20 cellular contexts compared by ENCODE assay signal in genomic region chr10:130194194-130194990, GRCh38. TPM values are rescaled to one million over a fixed set of nuclear protein-coding genes. Genes with fewer than 3 reads are reported as not detected.
DNase-seq lines count a peak whose midpoint lies in the region; ATAC-seq and TF ChIP-seq lines count a peak whose summit lies in the region.
"Had no signal": no experiment of that assay in that cellular context is flagged by ENCODE, and none has a peak within 500 bp of the region (broad histone marks: within the 10 kb centered on the region; RNA-seq: fewer than 3 reads in every experiment).

No MANE protein-coding gene starts in this region.

- no peaks in the 10 kb centered on the region for H4K20me1 ChIP-seq in IMR-90 (ENCODE audit: insufficient read depth, low read length)
- no peaks in the 10 kb centered on the region for H4K20me1 ChIP-seq in osteoblast (ENCODE audit: insufficient read depth, low read length)

- no peaks in the 10 kb centered on the region for H3K9me3 Mint-ChIP-seq in Calu3 (ENCODE audit: low read depth, unreplicated experiment)
- H3K9me3 Mint-ChIP-seq: CD4-positive, alpha-beta T cell had no signal

- H2AK9ac ChIP-seq in IMR-90 (replicated peaks; ENCODE audit: low read depth, low read length, poor library complexity) = peak overlapping the region; percentile 82

- WGBS in IMR-90 (ENCODE audit: extremely low coverage in 2 of 2, insufficient read length in 1 of 2), 2 experiments = 52% methylated on average over 12 of the region's 21 CpGs; no CpG with 5 or more reads in 1 of the 2 experiments

- H4K91ac ChIP-seq in IMR-90 (ENCODE audit: insufficient read depth, low read depth, low read length) = no peak overlapping the region

- H3K4ac ChIP-seq in IMR-90 (ENCODE audit: low read depth, low read length) = no peak overlapping the region

- H3K56ac ChIP-seq in IMR-90 (ENCODE audit: extremely low read depth, insufficient read depth, low read length) = no peak overlapping the region

- H3K4me3 Mint-ChIP-seq in Calu3 (ENCODE audit: low read depth, unreplicated experiment) = no peak overlapping the region

- no peak overlapping the region for H3K23ac ChIP-seq in IMR-90 (ENCODE audit: low read depth, low read length)

- no peak overlapping the region for H2BK5ac ChIP-seq in IMR-90 (ENCODE audit: low read depth, low read length, poor library complexity, severe bottlenecking)

- H3K27ac Mint-ChIP-seq in Calu3 (ENCODE audit: unreplicated experiment) = peak overlapping the region; percentile 33
- H3K27ac Mint-ChIP-seq: CD4-positive, alpha-beta T cell had no signal

- no peak overlapping the region for H3K14ac ChIP-seq in IMR-90 (replicated peaks; ENCODE audit: low read depth, low read length)

- H3K36me3 Mint-ChIP-seq in Calu3 (ENCODE audit: insufficient read depth, unreplicated experiment) = peaks cover 23% of the 10 kb centered on the region

- H3K27me3 Mint-ChIP-seq in Calu3 (ENCODE audit: unreplicated experiment) = no peaks in the 10 kb centered on the region

- H3K27me3 ChIP-seq in IMR-90 (ENCODE audit: control insufficient read depth, insufficient read depth, low read length) = no peaks in the 10 kb centered on the region
- no peaks in the 10 kb centered on the region for H3K27me3 ChIP-seq in osteoblast (ENCODE audit: insufficient read depth, low read length)

- BruUV-seq in Calu3 (replicated peaks; lab: Mats Ljungman, UMichigan) (no TSS peak), IMR-90 (replicated peaks; lab: Mats Ljungman, UMichigan) (no TSS peak)

- no peak overlapping the region for H2BK20ac ChIP-seq in IMR-90 (ENCODE audit: low read depth, low read length)

- CTCF ChIA-PET in Calu3 (lab: Charles Lee) = no interaction called here
- CTCF ChIA-PET in IMR-90 (lab: Yijun Ruan, JAX) = no interaction called here

- in situ Hi-C loops in IMR-90 (cut with MboI; ENCODE audit: low sequenced_read_pairs) = loop anchor here (25.0 kb wide), 1 partner anchor 1818 kb away; no protein-coding TSS in a partner anchor

- no peak overlapping the region for H2AFZ ChIP-seq in IMR-90 (replicated peaks; ENCODE audit: low read length, poor library complexity)
- no peak overlapping the region for H2AFZ ChIP-seq in osteoblast (ENCODE audit: low read length)

- H3K36me3 ChIP-seq in IMR-90 (ENCODE audit: control insufficient read depth, insufficient read depth, low read length) (no peaks in the 10 kb centered on the region), osteoblast (ENCODE audit: insufficient read depth, low read length) (no peaks in the 10 kb centered on the region)

- no peaks in the 10 kb centered on the region for H3K79me1 ChIP-seq in IMR-90 (ENCODE audit: low read depth in 1 of 2, low read length in 2 of 2)

- no peak overlapping the region for H3K27ac ChIP-seq in IMR-90 (ENCODE audit: insufficient read depth, low read length)
- no peak overlapping the region for H3K27ac ChIP-seq in osteoblast (ENCODE audit: low read depth, low read length)
- H3K27ac ChIP-seq: SK-N-MC had no signal

- no peak overlapping the region for H3K18ac ChIP-seq in IMR-90 (ENCODE audit: low read depth, low read length)

- H2BK15ac ChIP-seq in IMR-90 (ENCODE audit: low read depth, low read length) = no peak overlapping the region

- H3K4me3 ChIP-seq in IMR-90 (ENCODE audit: insufficient read depth, low read depth, low read length) (no peak overlapping the region), fibroblast of the aortic adventitia (ENCODE audit: low read depth, low read length) (no peak overlapping the region), osteoblast (ENCODE audit: insufficient read depth, low read length) (no peak overlapping the region)
- H3K4me3 ChIP-seq: K562, SK-N-MC had no signal

- DNase-seq in Calu3 (no peak), IMR-90 (peak; percentile 10), fibroblast of the aortic adventitia (ENCODE audit: low read depth) (peak; percentile 8), osteoblast (ENCODE audit: insufficient read length, low spot score, missing footprints) (peak; percentile 89), medulla oblongata (ENCODE audit: extremely low spot score) (no peak)
- DNase-seq: CD4-positive, alpha-beta T cell; DMS153; HCEC 1CT; NCI-H1092 treated with DMSO at 0.1 percent for 48 hours; NCI-H146; NCI-H2029 treated with DMSO at 0.1 percent for 48 hours; NCI-H2171 treated with DMSO at 0.1 percent for 48 hours; NCI-H446; NCI-H526 treated with DMSO at 0.1 percent for 48 hours; SHP77 had no signal

- no peak for TF ChIP-seq CTCF in Calu3 (IDR thresholded peaks at IDR 0.05; ENCODE audit: unreplicated experiment)
- TF ChIP-seq CTCF in IMR-90 (conservative IDR thresholded peaks at IDR 0.05; ENCODE audit: low read depth, low read length) = no peak
- TF ChIP-seq CTCF in fibroblast of the aortic adventitia (IDR thresholded peaks at IDR 0.05; ENCODE audit: insufficient read depth, low read length) = no peak
- no peak for TF ChIP-seq CTCF in osteoblast (IDR thresholded peaks at IDR 0.05; ENCODE audit: extremely low read depth, low read depth, low read length)

- H2BK120ac ChIP-seq in IMR-90 (ENCODE audit: low read depth, low read length) = no peak overlapping the region

- H3K79me2 ChIP-seq in osteoblast (ENCODE audit: insufficient read depth, low read length) = no peaks in the 10 kb centered on the region

- H3K9ac ChIP-seq in IMR-90 (ENCODE audit: low read depth, low read length) = no peak overlapping the region

- no peaks in the 10 kb centered on the region for H3K9me3 ChIP-seq in IMR-90 (ENCODE audit: control insufficient read depth, insufficient read depth, low read length)
- no peaks in the 10 kb centered on the region for H3K9me3 ChIP-seq in osteoblast (ENCODE audit: low read depth, low read length)
- H3K9me3 ChIP-seq: Caco-2 had no signal

- H3K4me2 ChIP-seq in IMR-90 (ENCODE audit: low read depth, low read length) = no peak overlapping the region
- no peak overlapping the region for H3K4me2 ChIP-seq in osteoblast (ENCODE audit: insufficient read depth, low read length)

- H3K4me1 Mint-ChIP-seq in Calu3 (ENCODE audit: low read depth, unreplicated experiment) = no peaks in the 10 kb centered on the region

- no peak overlapping the region for H4K8ac ChIP-seq in IMR-90 (ENCODE audit: low read depth in 2 of 2, low read length in 2 of 2)

- no peak for TF ChIP-seq POLR2A in IMR-90 (IDR thresholded peaks at IDR 0.05; ENCODE audit: low read depth, low read length)

- TF ChIP-seq RAD21 in IMR-90 (IDR thresholded peaks at IDR 0.05; ENCODE audit: low read length) = no peak

- ATAC-seq in IMR-90 (ENCODE audit: low read depth) (no peak), HG03095 (IDR thresholded peaks at IDR 0.05; ENCODE audit: unreplicated experiment) (no peak), HG02623 (IDR thresholded peaks at IDR 0.05; ENCODE audit: unreplicated experiment) (no peak)
- ATAC-seq: K562 had no signal

- no peak overlapping the region for H2AK5ac ChIP-seq in IMR-90 (ENCODE audit: low read depth, low read length)

- H3K4me1 ChIP-seq in IMR-90 (ENCODE audit: control insufficient read depth, insufficient read depth, low read length) (0 out of 2 replicates have a peak, but pooled peaks cover 1% of the 10 kb centered on the region), osteoblast (ENCODE audit: insufficient read depth, low read length) (peaks cover 4% of the 10 kb centered on the region)
- H3K4me1 ChIP-seq: Caco-2 had no signal

- H4K5ac ChIP-seq in IMR-90 (ENCODE audit: low read depth, low read length) = no peak overlapping the region

- POLR2A ChIA-PET in IMR-90 (lab: Charles Lee; ENCODE audit: unreplicated experiment) = no interaction called here

- dilution Hi-C loops in IMR-90 (cut with HindIII; ENCODE audit: low sequenced_read_pairs, unreplicated experiment) = no loop called here

- 0 out of 2 replicates have a peak, but pooled peaks cover 3% of the 10 kb centered on the region for H3K9me1 ChIP-seq in IMR-90 (ENCODE audit: insufficient read depth, low read length)

- intact Hi-C loops in Calu3 (cut with micrococcal nuclease; ENCODE audit: unreplicated experiment) = no loop called here
- intact Hi-C loops in IMR-90 (cut with micrococcal nuclease) = no loop called here

TF ChIP-seq in IMR-90, 13 proteins besides CTCF, POLR2A, EP300 and RAD21:
- TF ChIP-seq RCOR1 (IDR thresholded peaks at IDR 0.05; ENCODE audit: insufficient replicate concordance, low read length) (no peak), MAZ (IDR thresholded peaks at IDR 0.05; ENCODE audit: borderline replicate concordance, low read depth, low read length) (peak; percentile 33; the same call in 1 of the 2 replicates), USF2 (IDR thresholded peaks at IDR 0.05; ENCODE audit: low read depth, low read length) (no peak)
TF ChIP-seq in IMR-90: peak in this region for 1.

RNA-seq across cellular contexts. Expression of gene GLRX3, which starts 58.2 kb away (rescaled TPM):
- total RNA-seq in Calu3 (2022) (61.4 and 79.8 TPM in 2 replicates), IMR-90 (2012; rRNA removed) (78.7 and 96.7 TPM in 2 replicates), fibroblast of the aortic adventitia (ENCODE audit: low replicate concordance) (114 and 124 TPM in 2 replicates), osteoblast (70.1 and 74.9 TPM in 2 replicates)
- polyA plus RNA-seq in IMR-90 (2012; rRNA removed) = 81.7 and 83.1 TPM in 2 replicates
- polyA plus RNA-seq in IMR-90 (2012; cell fraction: cytosol; rRNA removed) = 56.2 and 112 TPM in 2 replicates
- polyA plus RNA-seq in IMR-90 (2012; cell fraction: nucleus; rRNA removed; ENCODE audit: low replicate concordance) = 14.8 and 55.3 TPM in 2 replicates

Comparison
In these comparisons a context has a peak if more than half of its experiments do, and no peak if none do; other contexts are left out.
1. DNase-seq: peak in IMR-90 (single experiment), fibroblast of the aortic adventitia (single experiment) and osteoblast (single experiment); none in Calu3 (single experiment) and medulla oblongata (single experiment).